In genomic region chr13:73870036-73870741, GRCh38 we compare ENCODE assay signal across 15 cellular contexts.
A peak's percentile ranks its signal among the peaks of the same experiment; 100 is the strongest.
DNase-seq lines count a peak whose midpoint lies in the region; TF ChIP-seq lines count a peak whose summit lies in the region.
"Had no signal": no experiment of that assay in that cellular context is flagged by ENCODE, and none has a peak within 500 bp of the region (broad histone marks: within the 10 kb centered on the region; RNA-seq: fewer than 3 reads in every experiment).

No MANE protein-coding gene starts in this region.

- H3K4me3 ChIP-seq in HEK293 (ENCODE audit: low read depth, low read length) (no peak overlapping the region), astrocyte of the spinal cord (ENCODE audit: low read depth, low read length) (no peak overlapping the region), foreskin fibroblast (ENCODE audit: low read depth in 1 of 2, low read length in 2 of 2) (no peak overlapping the region), skeletal muscle cell (ENCODE audit: low read depth, low read length) (no peak overlapping the region)
- H3K4me3 ChIP-seq: dorsolateral prefrontal cortex, Peyer's patch, tibial artery had no signal

- CTCF ChIA-PET in HEK293 (lab: Yijun Ruan, JAX), result no interaction called here

- H3K9me3 ChIP-seq in HEK293 (ENCODE audit: control insufficient read depth, insufficient read depth, low read depth, low read length), result no peaks in the 10 kb centered on the region
- H3K9me3 ChIP-seq: Peyer's patch, tibial artery had no signal

- no peaks in the 10 kb centered on the region for H3K4me1 ChIP-seq in HEK293 (ENCODE audit: control insufficient read depth, insufficient read depth, low read length)

- POLR2A ChIA-PET in HEK293 (lab: Yijun Ruan, JAX), result no interaction called here

- no peak for TF ChIP-seq CTCF in HEK293 (tag by site-specific recombination; IDR thresholded peaks at IDR 0.05)
- TF ChIP-seq CTCF in astrocyte of the spinal cord (IDR thresholded peaks at IDR 0.05; ENCODE audit: low read depth, low read length), result no peak
- TF ChIP-seq CTCF in foreskin fibroblast (IDR thresholded peaks at IDR 0.05; ENCODE audit: low read depth, low read length), result no peak

- H3K36me3 ChIP-seq in HEK293 (ENCODE audit: control insufficient read depth in 2 of 2, insufficient read depth in 1 of 2, low read length in 2 of 2), result no peaks in the 10 kb centered on the region
- H3K36me3 ChIP-seq: Peyer's patch, tibial artery had no signal

- in situ Hi-C loops in astrocyte of the spinal cord (cut with HindIII; ENCODE audit: low sequenced_read_pairs), result no loop called here

- no peak overlapping the region for H3K27ac ChIP-seq in HEK293 (ENCODE audit: extremely low read depth, low read depth, low read length)
- H3K27ac ChIP-seq: dorsolateral prefrontal cortex, Peyer's patch had no signal

- peak; percentile 18 for DNase-seq in astrocyte of the spinal cord (ENCODE audit: low read depth, low spot score)
- DNase-seq in foreskin fibroblast, result peak; percentile 30 to 38
- DNase-seq in skeletal muscle cell (ENCODE audit: low read depth), result peak; percentile 85
- no peak for DNase-seq in T1000 (lab: John Stamatoyannopoulos, UW)
- no peak for DNase-seq in NCI-H510A (lab: John Stamatoyannopoulos, UW)
- no peak for DNase-seq in SHP77 (lab: John Stamatoyannopoulos, UW)
- DNase-seq: activated CD4-positive, alpha-beta T cell treated with anti-CD3 and anti-CD28 coated beads for 4 hours; activated T-cell treated with anti-CD3 and anti-CD28 coated beads, Interleukin-2, amount 50 U/mL, for 1 hour; dorsolateral prefrontal cortex; midbrain; NCI-H187; NCI-H526; Peyer's patch had no signal

TF ChIP-seq in HEK293, 187 proteins besides CTCF, POLR2A, EP300 and RAD21:
- TF ChIP-seq, protein P1, sequence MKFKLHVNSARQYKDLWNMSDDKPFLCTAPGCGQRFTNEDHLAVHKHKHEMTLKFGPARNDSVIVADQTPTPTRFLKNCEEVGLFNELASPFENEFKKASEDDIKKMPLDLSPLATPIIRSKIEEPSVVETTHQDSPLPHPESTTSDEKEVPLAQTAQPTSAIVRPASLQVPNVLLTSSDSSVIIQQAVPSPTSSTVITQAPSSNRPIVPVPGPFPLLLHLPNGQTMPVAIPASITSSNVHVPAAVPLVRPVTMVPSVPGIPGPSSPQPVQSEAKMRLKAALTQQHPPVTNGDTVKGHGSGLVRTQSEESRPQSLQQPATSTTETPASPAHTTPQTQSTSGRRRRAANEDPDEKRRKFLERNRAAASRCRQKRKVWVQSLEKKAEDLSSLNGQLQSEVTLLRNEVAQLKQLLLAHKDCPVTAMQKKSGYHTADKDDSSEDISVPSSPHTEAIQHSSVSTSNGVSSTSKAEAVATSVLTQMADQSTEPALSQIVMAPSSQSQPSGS (tag by site-specific recombination; IDR thresholded peaks at IDR 0.05; ENCODE audit: low read depth), result peak; percentile 75; the same call in 1 of the 2 replicates
- no peak for TF ChIP-seq ZNF223 (tag by site-specific recombination; IDR thresholded peaks at IDR 0.05)
- 0 out of 2 replicates have a peak, but pooled peaks have one; percentile 23 for TF ChIP-seq ZNF629 (tag by site-specific recombination; IDR thresholded peaks at IDR 0.05)
- TF ChIP-seq ZNF777 (tag by site-specific recombination; IDR thresholded peaks at IDR 0.05; ENCODE audit: borderline replicate concordance), result no peak
- TF ChIP-seq ZNF677 (tag by site-specific recombination; IDR thresholded peaks at IDR 0.05), result 0 out of 2 replicates have a peak, but pooled peaks have one; percentile 8
- no peak for TF ChIP-seq ZNF488 (tag by site-specific recombination; IDR thresholded peaks at IDR 0.05)
- TF ChIP-seq, protein P2, sequence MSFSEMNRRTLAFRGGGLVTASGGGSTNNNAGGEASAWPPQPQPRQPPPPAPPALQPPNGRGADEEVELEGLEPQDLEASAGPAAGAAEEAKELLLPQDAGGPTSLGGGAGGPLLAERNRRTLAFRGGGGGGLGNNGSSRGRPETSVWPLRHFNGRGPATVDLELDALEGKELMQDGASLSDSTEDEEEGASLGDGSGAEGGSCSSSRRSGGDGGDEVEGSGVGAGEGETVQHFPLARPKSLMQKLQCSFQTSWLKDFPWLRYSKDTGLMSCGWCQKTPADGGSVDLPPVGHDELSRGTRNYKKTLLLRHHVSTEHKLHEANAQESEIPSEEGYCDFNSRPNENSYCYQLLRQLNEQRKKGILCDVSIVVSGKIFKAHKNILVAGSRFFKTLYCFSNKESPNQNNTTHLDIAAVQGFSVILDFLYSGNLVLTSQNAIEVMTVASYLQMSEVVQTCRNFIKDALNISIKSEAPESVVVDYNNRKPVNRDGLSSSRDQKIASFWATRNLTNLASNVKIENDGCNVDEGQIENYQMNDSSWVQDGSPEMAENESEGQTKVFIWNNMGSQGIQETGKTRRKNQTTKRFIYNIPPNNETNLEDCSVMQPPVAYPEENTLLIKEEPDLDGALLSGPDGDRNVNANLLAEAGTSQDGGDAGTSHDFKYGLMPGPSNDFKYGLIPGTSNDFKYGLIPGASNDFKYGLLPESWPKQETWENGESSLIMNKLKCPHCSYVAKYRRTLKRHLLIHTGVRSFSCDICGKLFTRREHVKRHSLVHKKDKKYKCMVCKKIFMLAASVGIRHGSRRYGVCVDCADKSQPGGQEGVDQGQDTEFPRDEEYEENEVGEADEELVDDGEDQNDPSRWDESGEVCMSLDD (tag by site-specific recombination; IDR thresholded peaks at IDR 0.05), result no peak
- no peak for TF ChIP-seq ZNF623 (tag by site-specific recombination; IDR thresholded peaks at IDR 0.05)
- TF ChIP-seq ZNF366 (tag by site-specific recombination; conservative IDR thresholded peaks at IDR 0.05), result no peak
- no peak for TF ChIP-seq SETDB1 (IDR thresholded peaks at IDR 0.05; ENCODE audit: insufficient read length, low read length)

Comparison
In these comparisons a context has a peak if more than half of its experiments do, and no peak if none do; other contexts are left out.
1. DNase-seq: peak in astrocyte of the spinal cord (single experiment), foreskin fibroblast (2 of 2) and skeletal muscle cell (single experiment); none in T1000 (single experiment), NCI-H510A (single experiment) and SHP77 (0 of 2).